ENCODE assay signal across 18 cellular contexts in the genomic region with DNA sequence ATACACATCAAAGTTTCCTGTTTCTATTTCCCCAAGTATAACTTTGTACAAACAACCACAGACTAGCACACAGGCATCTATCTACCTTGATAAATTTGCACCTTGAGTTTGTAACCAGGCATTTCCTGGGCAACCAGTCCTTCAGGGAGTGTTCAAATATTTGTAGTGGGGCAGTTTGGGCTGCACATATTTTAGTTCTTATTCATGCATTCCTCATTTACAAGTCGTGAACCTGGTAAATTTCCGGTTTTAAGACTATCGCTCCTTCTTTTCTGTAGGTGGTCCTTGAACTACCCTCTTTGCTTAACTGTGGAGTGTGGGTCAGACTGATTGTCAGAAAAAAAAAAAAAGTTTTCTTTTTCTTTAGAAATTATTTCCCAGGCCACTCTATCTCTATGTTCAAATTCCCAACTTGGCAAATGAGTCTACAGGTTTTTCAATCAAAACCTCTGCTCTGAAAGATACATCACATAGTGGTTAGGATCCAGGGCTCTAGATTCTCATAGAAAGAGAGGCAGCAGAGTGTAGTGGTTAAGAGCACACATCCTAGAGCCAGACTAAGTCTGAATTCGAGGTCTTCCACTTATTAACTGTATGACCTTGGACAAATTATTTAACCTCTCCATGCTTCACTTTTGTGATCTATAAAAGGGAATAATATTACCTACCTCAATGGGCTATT.
DNase-seq lines count a peak whose midpoint lies in the region; ATAC-seq and TF ChIP-seq lines count a peak whose summit lies in the region.
"Had no signal": no experiment of that assay in that cellular context is flagged by ENCODE, and none has a peak within 500 bp of the region (broad histone marks: within the 10 kb centered on the region; RNA-seq: fewer than 3 reads in every experiment).

No MANE protein-coding gene starts in this region.

- H3K27ac ChIP-seq in RWPE2 (ENCODE audit: poor library complexity, severe bottlenecking): peak overlapping the region; percentile 83
- H3K27ac ChIP-seq in hepatocyte: peak overlapping the region; percentile 88
- no peak overlapping the region for H3K27ac ChIP-seq in tibial artery
- no peak overlapping the region for H3K27ac ChIP-seq in heart right ventricle

- intact Hi-C loops in tibial artery (cut with DNase I; ENCODE audit: low total_unique reads) (no loop called here), heart right ventricle (cut with DNase I) (no loop called here)

- H3K9me2 ChIP-seq in hepatocyte (replicated peaks; ENCODE audit: insufficient read depth): no peaks in the 10 kb centered on the region

- no peak for TF ChIP-seq CTCF in RWPE2 (IDR thresholded peaks at IDR 0.05; ENCODE audit: poor library complexity, severe bottlenecking)
- no peak for TF ChIP-seq CTCF in hepatocyte (IDR thresholded peaks at IDR 0.05; ENCODE audit: poor library complexity)
- no peak for TF ChIP-seq CTCF in tibial artery (IDR thresholded peaks at IDR 0.05)
- TF ChIP-seq CTCF in heart right ventricle (IDR thresholded peaks at IDR 0.05): no peak

- H3K4me2 ChIP-seq in hepatocyte: peak overlapping the region; percentile 54

- H3K36me3 ChIP-seq in RWPE2 (ENCODE audit: low read depth): no peaks in the 10 kb centered on the region
- no peaks in the 10 kb centered on the region for H3K36me3 ChIP-seq in hepatocyte (replicated peaks; ENCODE audit: insufficient read depth, low read depth)
- H3K36me3 ChIP-seq in tibial artery: no peaks in the 10 kb centered on the region
- H3K36me3 ChIP-seq in heart right ventricle: no peaks in the 10 kb centered on the region

- WGBS in hepatocyte (ENCODE audit: low lambda C conversion rate, missing lambda C conversion rate): 36% methylated on average over 4 of the region's 4 CpGs
- WGBS in heart right ventricle, 2 donors: 82 to 89% methylated on average over 4 of the region's 4 CpGs

- H3K9me3 ChIP-seq in RWPE2 (ENCODE audit: severe bottlenecking) (no peaks in the 10 kb centered on the region), hepatocyte (ENCODE audit: low read depth) (no peaks in the 10 kb centered on the region), tibial artery (no peaks in the 10 kb centered on the region), heart right ventricle (no peaks in the 10 kb centered on the region)

- no peak overlapping the region for H2AFZ ChIP-seq in hepatocyte

- H3K4me3 ChIP-seq in RWPE2 (ENCODE audit: severe bottlenecking) (no peak overlapping the region), hepatocyte (no peak overlapping the region), tibial artery (no peak overlapping the region), heart right ventricle (no peak overlapping the region)

- no peaks in the 10 kb centered on the region for H4K20me1 ChIP-seq in hepatocyte (ENCODE audit: insufficient read depth, poor library complexity, severe bottlenecking)

- peaks cover 4% of the 10 kb centered on the region for H3K79me2 ChIP-seq in hepatocyte

- DNase-seq in DMS53 treated with DMSO at 0.1 percent for 48 hours (lab: John Stamatoyannopoulos, UW; ENCODE audit: unreplicated experiment) (peak; percentile 68), RWPE2 (ENCODE audit: low spot score) (no peak), hepatocyte (ENCODE audit: low spot score) (peak; percentile 45), mucosa of gallbladder (ENCODE audit: low spot score) (peak; percentile 45), tibial artery (no peak), NCI-H1092 (lab: John Stamatoyannopoulos, UW) (no peak), heart right ventricle (no peak), cerebellar cortex (ENCODE audit: low spot score) (no peak)
- DNase-seq: activated B cell treated with CpG ODN at 0.5 μM for 24 hours; activated CD8-positive, alpha-beta memory T cell treated with anti-CD3 and anti-CD28 coated beads, Interleukin-2, amount 10 ng/mL, durations not matched to agents 7 days and 5 days; DND-41; HCEC 1CT; Kasumi-1; NCI-H1694 treated with DMSO at 0.1 percent for 48 hours; NCI-H446 treated with DMSO at 0.1 percent for 48 hours; occipital lobe; T-cell had no signal

- H3K4me1 ChIP-seq in RWPE2 (ENCODE audit: insufficient read depth, poor library complexity, severe bottlenecking) (peaks cover 28% of the 10 kb centered on the region), hepatocyte (ENCODE audit: insufficient read depth) (peaks cover 10% of the 10 kb centered on the region), tibial artery (peaks cover 0 to 4% (median 0%) of the 10 kb centered on the region in 4 donors), heart right ventricle (peaks cover 0 to 4% (median under 1%) of the 10 kb centered on the region in 9 donors)

- ATAC-seq in RWPE2 (ENCODE audit: low read depth) (peak; percentile 92), heart right ventricle (no peak)
- ATAC-seq: activated CD8-positive, alpha-beta memory T cell treated with anti-CD3 and anti-CD28 coated beads, Interleukin-2, amount 10 ng/mL, durations not matched to agents 7 days and 5 days; stimulated activated memory B cell treated with anti-CD40 and anti-IgM and Interleukin-4, amounts not matched to agents 10 μg/mL and 1 μg/mL and 100 μg/mL, for 72 hours; T-cell had no signal

- H3K27me3 ChIP-seq in RWPE2 (ENCODE audit: insufficient read depth, poor library complexity, severe bottlenecking) (no peaks in the 10 kb centered on the region), hepatocyte (no peaks in the 10 kb centered on the region), tibial artery (no peaks in the 10 kb centered on the region), heart right ventricle (no peaks in the 10 kb centered on the region)

Comparison
In these comparisons a context has a peak if more than half of its experiments do, and no peak if none do; other contexts are left out.
1. DNase-seq: peak in DMS53 treated with DMSO at 0.1 percent for 48 hours (single experiment), hepatocyte (single experiment) and mucosa of gallbladder (single experiment); none in RWPE2 (single experiment), tibial artery (0 of 2), NCI-H1092 (single experiment), heart right ventricle (0 of 2) and cerebellar cortex (single experiment).
2. H3K27ac ChIP-seq: peak in RWPE2 (single experiment) and hepatocyte (single experiment); none in tibial artery (0 of 2) and heart right ventricle (0 of 10).